In the genomic region with DNA sequence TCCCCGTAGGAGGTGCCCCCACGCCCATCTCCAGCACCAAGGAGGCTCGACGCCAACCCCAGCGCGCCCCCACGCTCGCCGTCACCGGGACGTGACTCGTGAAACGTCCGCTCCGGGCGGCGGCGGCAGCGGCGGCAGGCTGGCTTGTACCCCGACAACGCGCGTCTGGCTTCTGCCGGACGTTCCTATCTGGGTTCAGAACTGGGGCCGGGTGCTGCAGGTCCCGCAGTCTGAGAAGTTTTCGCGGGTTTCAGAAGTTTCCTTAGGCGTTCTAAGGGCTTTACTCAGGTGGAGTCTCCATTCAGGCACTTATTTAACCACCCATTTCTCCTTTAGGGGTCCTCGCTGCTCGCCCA, we compare ENCODE assay signal across 8 cellular contexts. TPM values are rescaled to one million over a fixed set of nuclear protein-coding genes. Genes with fewer than 3 reads are reported as not detected.
DNase-seq lines count a peak whose midpoint lies in the region; ATAC-seq and TF ChIP-seq lines count a peak whose summit lies in the region.

No MANE protein-coding gene starts in this region.

- H3K9me3 ChIP-seq in SJSA1 (replicated peaks) (no peaks in the 10 kb centered on the region), vagina (no peaks in the 10 kb centered on the region)

- TF ChIP-seq POLR2A in GM19193 (IDR thresholded peaks at IDR 0.05; ENCODE audit: extremely low read depth, insufficient read depth, insufficient read length) (peak; percentile 84), vagina (IDR thresholded peaks at IDR 0.05) (no peak)

- TF ChIP-seq CTCF in vagina (IDR thresholded peaks at IDR 0.05): no peak

- H3K27ac ChIP-seq in SJSA1: peak overlapping the region; percentile 87
- H3K27ac ChIP-seq in rectal smooth muscle tissue (ENCODE audit: low read depth, low read length): peak overlapping the region; percentile 96
- H3K27ac ChIP-seq in vagina: peak overlapping the region; percentile 99

- DNase-seq in C1 segment of cervical spinal cord (lab: John Stamatoyannopoulos, UW) (peak in 9 of 14 donors; percentile 70 to 98 (median 93)), SJSA1 (ENCODE audit: low read depth in 1 of 2, low spot score in 2 of 2) (peak in 1 of 2 experiments; percentile 86), cardiac septum (ENCODE audit: low spot score) (peak; percentile 92), vagina (ENCODE audit: extremely low spot score in 2 of 2) (no peak)
- DNase-seq in activated naive CD4-positive, alpha-beta T cell treated with Interleukin-2 at 50 U/mL for 16 hours: peak; percentile 84

- H3K4me3 ChIP-seq in SJSA1: peak overlapping the region; percentile 53
- H3K4me3 ChIP-seq in rectal smooth muscle tissue (ENCODE audit: low read length): peak overlapping the region; percentile 80
- H3K4me3 ChIP-seq in vagina: peak overlapping the region; percentile 92 to 98

- peak overlapping the region; percentile 57 for H3K9ac ChIP-seq in rectal smooth muscle tissue (ENCODE audit: low read length)

- intact Hi-C loops in cardiac septum (cut with DNase I): no loop called here
- intact Hi-C loops in vagina (cut with DNase I): no loop called here

- H3K4me1 ChIP-seq in SJSA1 (replicated peaks) (peaks cover 43% of the 10 kb centered on the region), rectal smooth muscle tissue (ENCODE audit: control insufficient read depth, insufficient read depth, low read length) (peaks cover 20% of the 10 kb centered on the region), vagina (peaks cover 51% of the 10 kb centered on the region)

- peak; percentile 45 for ATAC-seq in HG03354 (IDR thresholded peaks at IDR 0.05; ENCODE audit: poor library complexity, severe bottlenecking, unreplicated experiment)

- H3K27me3 ChIP-seq in SJSA1 (replicated peaks) (no peaks in the 10 kb centered on the region), rectal smooth muscle tissue (ENCODE audit: control insufficient read depth, insufficient read depth, low read length) (no peaks in the 10 kb centered on the region), vagina (no peaks in the 10 kb centered on the region)

- peaks cover 43% of the 10 kb centered on the region for H3K36me3 ChIP-seq in SJSA1
- H3K36me3 ChIP-seq in rectal smooth muscle tissue (ENCODE audit: control insufficient read depth, insufficient read depth, low read length): no peaks in the 10 kb centered on the region
- no peaks in the 10 kb centered on the region for H3K36me3 ChIP-seq in vagina

RNA-seq across cellular contexts. Expression of gene ALKBH5, which starts 0.7 kb away (rescaled TPM):
- 52.3 and 61.3 TPM in 2 replicates for total RNA-seq in SJSA1 (2014; rRNA removed; shearing (Covaris generic))
- 168 TPM for total RNA-seq in cardiac septum
- total RNA-seq in vagina: 77.3 TPM

RNA-seq across cellular contexts. Expression of gene LLGL1, which starts 42.5 kb away (rescaled TPM):
- total RNA-seq in SJSA1 (2014; rRNA removed; shearing (Covaris generic)): 15.9 and 19.3 TPM in 2 replicates
- total RNA-seq in cardiac septum: 9.6 TPM
- 27.7 TPM for total RNA-seq in vagina

Comparison
In these comparisons a context has a peak if more than half of its experiments do, and no peak if none do; other contexts are left out.
1. DNase-seq: peak in C1 segment of cervical spinal cord (9 of 14), activated naive CD4-positive, alpha-beta T cell treated with Interleukin-2 at 50 U/mL for 16 hours (single experiment) and cardiac septum (single experiment); none in vagina (0 of 2).
2. Peak in every context shown above with its lines, with median percentiles within 50 percentile points of each other: H3K27ac ChIP-seq and H3K4me3 ChIP-seq.